ENCODE assay signal across 1 cellular context in genomic region chr1:43284711-43285110, GRCh38.
TF ChIP-seq lines count a peak whose summit lies in the region.

No MANE protein-coding gene starts in this region.

TF ChIP-seq in IMR-90, 13 proteins besides CTCF, POLR2A, EP300 and RAD21:
- TF ChIP-seq CEBPB (IDR thresholded peaks at IDR 0.05; ENCODE audit: low read depth, low read length) = no peak
- no peak for TF ChIP-seq ELK1 (IDR thresholded peaks at IDR 0.05; ENCODE audit: borderline replicate concordance, low read depth, low read length)
